ENCODE assay signal across 9 cellular contexts in the genomic region with DNA sequence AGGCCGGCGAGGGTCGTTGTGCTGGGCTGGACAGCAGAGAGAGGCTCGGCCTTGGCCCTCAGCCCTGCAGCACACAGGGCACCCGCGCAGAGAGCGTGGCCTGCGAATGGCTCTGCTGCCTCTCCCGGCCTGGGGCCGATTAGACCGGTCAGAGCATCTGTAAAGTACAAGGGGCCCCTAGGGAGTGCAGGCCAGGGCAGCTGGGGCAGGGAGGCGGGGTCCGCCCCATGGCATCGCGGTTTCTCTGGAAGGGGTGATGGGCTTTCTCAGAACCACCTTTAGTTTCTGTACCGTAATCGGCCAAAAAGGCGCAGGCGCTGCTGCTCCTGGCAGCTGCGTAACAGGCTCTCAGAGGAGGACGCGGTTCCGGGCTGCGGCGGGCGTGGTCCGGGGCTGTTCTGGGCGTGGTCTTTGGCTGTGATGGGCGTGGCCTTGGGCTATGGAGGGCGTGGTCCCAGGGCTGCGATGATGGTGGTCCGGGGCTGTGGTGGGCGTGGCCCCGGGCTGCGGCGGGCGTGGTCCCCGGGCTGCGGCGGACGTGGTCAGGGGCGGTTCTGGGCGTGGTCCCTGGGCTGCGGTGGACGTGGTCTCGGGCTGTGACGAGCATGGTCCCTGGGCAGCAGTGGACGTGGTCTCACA. TPM values are rescaled to one million over a fixed set of nuclear protein-coding genes. Genes with fewer than 3 reads are reported as not detected.
DNase-seq lines count a peak whose midpoint lies in the region; ATAC-seq, FAIRE-seq and TF ChIP-seq lines count a peak whose summit lies in the region.
"Had no signal": no experiment of that assay in that cellular context is flagged by ENCODE, and none has a peak within 500 bp of the region (broad histone marks: within the 10 kb centered on the region; RNA-seq: fewer than 3 reads in every experiment).

No MANE protein-coding gene starts in this region.

- H3K9me3 ChIP-seq in endothelial cell of umbilical vein (replicated peaks; ENCODE audit: control insufficient read depth, insufficient read depth, low read length) (no peaks in the 10 kb centered on the region), mucosa of descending colon (no peaks in the 10 kb centered on the region)

- peak overlapping the region; percentile 97 for H2AFZ ChIP-seq in endothelial cell of umbilical vein (ENCODE audit: low read depth, low read length)

- ATAC-seq in HG03045 (IDR thresholded peaks at IDR 0.05; ENCODE audit: unreplicated experiment), result peak; percentile 92
- peak; percentile 87 for ATAC-seq in activated CD8-positive, alpha-beta memory T cell treated with anti-CD3 and anti-CD28 coated beads, Interleukin-2, amount 10 ng/mL, durations not matched to agents 7 days and 5 days
- peak; percentile 96 for ATAC-seq in mucosa of descending colon

- peak overlapping the region; percentile 93 for H3K4me2 ChIP-seq in endothelial cell of umbilical vein (ENCODE audit: insufficient read depth, low read length)

- H3K4me1 ChIP-seq in endothelial cell of umbilical vein (ENCODE audit: control insufficient read depth, extremely low read depth, insufficient read depth, low read length) (peaks cover 8% of the 10 kb centered on the region), mucosa of descending colon (ENCODE audit: low read depth) (peaks cover 12% of the 10 kb centered on the region)

- no peaks in the 10 kb centered on the region for H3K79me2 ChIP-seq in endothelial cell of umbilical vein (ENCODE audit: control insufficient read depth, insufficient read depth, low read length)

- H3K27ac ChIP-seq in endothelial cell of umbilical vein (ENCODE audit: insufficient read depth, low read depth, low read length), result no peak overlapping the region
- H3K27ac ChIP-seq: C4-2B had no signal

- peak overlapping the region; percentile 30 to 47 (median 33) for H3K4me3 ChIP-seq in endothelial cell of umbilical vein (replicated peaks in 1 of 3; ENCODE audit: insufficient read depth in 1 of 3, low read depth in 1 of 3, low read length in 3 of 3)
- H3K4me3 ChIP-seq in mucosa of descending colon, result no peak overlapping the region

- dilution Hi-C loops in endothelial cell of umbilical vein (cut with MboI; ENCODE audit: extremely low pct_ligation_motif_present, low sequenced_read_pairs), result no loop called here

- FAIRE-seq in endothelial cell of umbilical vein (lab: Jason Lieb, UNC), result peak; percentile 93

- H3K9me3 Mint-ChIP-seq in activated CD8-positive, alpha-beta memory T cell treated with anti-CD3 and anti-CD28 coated beads, Interleukin-2, amount 10 ng/mL, durations not matched to agents 7 days and 5 days (ENCODE audit: low read depth), result no peaks in the 10 kb centered on the region

- H4K20me1 ChIP-seq in endothelial cell of umbilical vein (replicated peaks; ENCODE audit: control insufficient read depth, extremely low read depth, insufficient read depth, low read length), result no peaks in the 10 kb centered on the region

- CTCF ChIA-PET in activated CD8-positive, alpha-beta memory T cell treated with anti-CD3 and anti-CD28 coated beads, Interleukin-2, amount 10 ng/mL, durations not matched to agents 7 days and 5 days (lab: Charles Lee), result interaction anchor here (1.2 to 4.6 kb wide), 2 partner anchors 49 to 70 kb away, joined by 3 to 27 read pairs; no protein-coding TSS in a partner anchor
- CTCF ChIA-PET in endothelial cell of umbilical vein (lab: Charles Lee), result interaction anchor here (0.7 kb wide), 1 partner anchor 546 kb away, joined by 3 read pairs; the partner anchor contains the start of gene SMPD4

- H3K36me3 ChIP-seq in endothelial cell of umbilical vein (ENCODE audit: control insufficient read depth in 2 of 2, extremely low read depth in 1 of 2, insufficient read depth in 2 of 2, low read length in 2 of 2), result no peaks in the 10 kb centered on the region
- H3K36me3 ChIP-seq in mucosa of descending colon (ENCODE audit: low read depth), result no peaks in the 10 kb centered on the region

- no peaks in the 10 kb centered on the region for H3K36me3 Mint-ChIP-seq in activated CD8-positive, alpha-beta memory T cell treated with anti-CD3 and anti-CD28 coated beads, Interleukin-2, amount 10 ng/mL, durations not matched to agents 7 days and 5 days

- H3K4me3 Mint-ChIP-seq in activated CD8-positive, alpha-beta memory T cell treated with anti-CD3 and anti-CD28 coated beads, Interleukin-2, amount 10 ng/mL, durations not matched to agents 7 days and 5 days, result peak overlapping the region; percentile 68

- H3K27me3 ChIP-seq in endothelial cell of umbilical vein (ENCODE audit: control insufficient read depth in 2 of 2, insufficient read depth in 2 of 2, low read length in 2 of 2), result no peaks in the 10 kb centered on the region

- TF ChIP-seq CTCF in endothelial cell of umbilical vein (IDR thresholded peaks at IDR 0.05; ENCODE audit: extremely low read depth in 1 of 2, insufficient read depth in 1 of 2, low read depth in 1 of 2, low read length in 2 of 2) (peak in 1 of 2 donors; percentile 8), mucosa of descending colon (IDR thresholded peaks at IDR 0.05) (no peak)

- DNase-seq in NCI-H2081 (lab: John Stamatoyannopoulos, UW) (peak; percentile 58 to 70), NCI-H2081 treated with DMSO at 0.1 percent for 48 hours (lab: John Stamatoyannopoulos, UW) (no peak), NCI-H524 (lab: John Stamatoyannopoulos, UW) (peak; percentile 68 to 86), endothelial cell of umbilical vein (ENCODE audit: low read depth, low spot score) (peak; percentile 72), mucosa of descending colon (peak; percentile 86 to 88 (median 86))
- peak; percentile 94 for DNase-seq in activated CD8-positive, alpha-beta memory T cell treated with anti-CD3 and anti-CD28 coated beads, Interleukin-2, amount 10 ng/mL, durations not matched to agents 7 days and 5 days
- peak; percentile 78 to 87 for DNase-seq in stimulated activated CD8-positive, alpha-beta memory T cell treated with anti-CD3 and anti-CD28 coated beads, Interleukin-2, amount 100 ng/mL, for 48 hours (ENCODE audit: low read depth in 2 of 2)

- H3K27me3 Mint-ChIP-seq in activated CD8-positive, alpha-beta memory T cell treated with anti-CD3 and anti-CD28 coated beads, Interleukin-2, amount 10 ng/mL, durations not matched to agents 7 days and 5 days, result peaks cover 22% of the 10 kb centered on the region

- no peaks in the 10 kb centered on the region for H3K9me1 ChIP-seq in endothelial cell of umbilical vein (replicated peaks; ENCODE audit: control insufficient read depth, extremely low read depth, insufficient read depth, low read length)

- no TSS peak for BruUV-seq in endothelial cell of umbilical vein (replicated peaks; lab: Mats Ljungman, UMichigan)

- H3K27ac Mint-ChIP-seq in activated CD8-positive, alpha-beta memory T cell treated with anti-CD3 and anti-CD28 coated beads, Interleukin-2, amount 10 ng/mL, durations not matched to agents 7 days and 5 days, result peak overlapping the region; percentile 78

- H3K9ac ChIP-seq in endothelial cell of umbilical vein (replicated peaks; ENCODE audit: extremely low read depth, insufficient read depth, low read length), result peak overlapping the region; percentile 30

- POLR2A ChIA-PET in endothelial cell of umbilical vein (lab: Charles Lee), result no interaction called here

- H3K4me1 Mint-ChIP-seq in activated CD8-positive, alpha-beta memory T cell treated with anti-CD3 and anti-CD28 coated beads, Interleukin-2, amount 10 ng/mL, durations not matched to agents 7 days and 5 days, result peaks cover 26% of the 10 kb centered on the region

- intact Hi-C loops in endothelial cell of umbilical vein (cut with micrococcal nuclease), result loop anchor here (1.0 to 10.0 kb wide), 2 partner anchors 71 to 373 kb away; partner anchors contain the start of gene PTPN18
- intact Hi-C loops in mucosa of descending colon (cut with DNase I, micrococcal nuclease), result no loop called here

- peak; percentile 40 for TF ChIP-seq POLR2A in endothelial cell of umbilical vein (IDR thresholded peaks at IDR 0.05; ENCODE audit: low read depth, low read length)

TF ChIP-seq in endothelial cell of umbilical vein, 7 proteins besides CTCF, POLR2A, EP300 and RAD21:
- TF ChIP-seq MYC (IDR thresholded peaks at IDR 0.05; ENCODE audit: low read depth, low read length) (no peak), FOS (IDR thresholded peaks at IDR 0.05; ENCODE audit: borderline replicate concordance, insufficient read depth, low read length) (no peak), POLR2AphosphoS5 (IDR thresholded peaks at IDR 0.05; ENCODE audit: insufficient read depth, low read depth, low read length) (peak; percentile 15), JUN (IDR thresholded peaks at IDR 0.05; ENCODE audit: borderline replicate concordance, insufficient read depth, insufficient read length, low read depth) (no peak)
TF ChIP-seq in endothelial cell of umbilical vein: peak in this region for 1.

RNA-seq across cellular contexts. Expression of gene GPR148, which starts 1.5 kb away (rescaled TPM):
- not detected for total RNA-seq in activated CD8-positive, alpha-beta memory T cell treated with anti-CD3 and anti-CD28 coated beads, Interleukin-2, amount 10 ng/mL, durations not matched to agents 7 days and 5 days
- total RNA-seq in endothelial cell of umbilical vein (not detected in 2 replicates), mucosa of descending colon (not detected)
- not detected in 2 replicates for polyA plus RNA-seq in endothelial cell of umbilical vein
- polyA plus RNA-seq in endothelial cell of umbilical vein (2011; cell fraction: cytosol; rRNA removed), result not detected in 2 replicates
- not detected in 2 replicates for polyA plus RNA-seq in endothelial cell of umbilical vein (2011; cell fraction: nucleus; rRNA removed)
- polyA plus RNA-seq in endothelial cell of umbilical vein (2012), result not detected in 2 replicates
- polyA minus RNA-seq in endothelial cell of umbilical vein, result not detected in 2 replicates
- polyA minus RNA-seq in endothelial cell of umbilical vein (2011; cell fraction: cytosol; rRNA and poly(A)+ RNA removed), result not detected
- not detected in 2 replicates for polyA minus RNA-seq in endothelial cell of umbilical vein (2011; cell fraction: nucleus; rRNA and poly(A)+ RNA removed)

RNA-seq across cellular contexts. Expression of gene AMER3, which starts 27.9 kb away (rescaled TPM):
- not detected for total RNA-seq in activated CD8-positive, alpha-beta memory T cell treated with anti-CD3 and anti-CD28 coated beads, Interleukin-2, amount 10 ng/mL, durations not matched to agents 7 days and 5 days
- total RNA-seq in endothelial cell of umbilical vein, result not detected in 2 replicates
- not detected in 2 replicates for polyA plus RNA-seq in endothelial cell of umbilical vein
- not detected in 2 replicates for polyA plus RNA-seq in endothelial cell of umbilical vein (2011; cell fraction: cytosol; rRNA removed)
- polyA plus RNA-seq in endothelial cell of umbilical vein (2011; cell fraction: nucleus; rRNA removed), result not detected in 2 replicates
- polyA plus RNA-seq in endothelial cell of umbilical vein (2012), result not detected in 2 replicates
- not detected in 2 replicates for polyA minus RNA-seq in endothelial cell of umbilical vein
- not detected for polyA minus RNA-seq in endothelial cell of umbilical vein (2011; cell fraction: cytosol; rRNA and poly(A)+ RNA removed)
- polyA minus RNA-seq in endothelial cell of umbilical vein (2011; cell fraction: nucleus; rRNA and poly(A)+ RNA removed), result not detected in 2 replicates
- under 1 TPM; 0.16 to 0.55 (median 0.52) TPM for total RNA-seq in mucosa of descending colon
